In genomic region chr12:122884860-122885259, GRCh38 we compare ENCODE assay signal across 3 cellular contexts.
A peak's percentile ranks its signal among the peaks of the same experiment; 100 is the strongest.
TF ChIP-seq lines count a peak whose summit lies in the region.

No MANE protein-coding gene starts in this region.

TF ChIP-seq in IMR-90, 13 proteins besides CTCF, POLR2A, EP300 and RAD21:
- TF ChIP-seq, protein P1, sequence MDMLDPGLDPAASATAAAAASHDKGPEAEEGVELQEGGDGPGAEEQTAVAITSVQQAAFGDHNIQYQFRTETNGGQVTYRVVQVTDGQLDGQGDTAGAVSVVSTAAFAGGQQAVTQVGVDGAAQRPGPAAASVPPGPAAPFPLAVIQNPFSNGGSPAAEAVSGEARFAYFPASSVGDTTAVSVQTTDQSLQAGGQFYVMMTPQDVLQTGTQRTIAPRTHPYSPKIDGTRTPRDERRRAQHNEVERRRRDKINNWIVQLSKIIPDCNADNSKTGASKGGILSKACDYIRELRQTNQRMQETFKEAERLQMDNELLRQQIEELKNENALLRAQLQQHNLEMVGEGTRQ (IDR thresholded peaks at IDR 0.05; ENCODE audit: low read depth, low read length) = peak; percentile 36; the same call in 1 of the 2 replicates
- TF ChIP-seq RFX5 (IDR thresholded peaks at IDR 0.05; ENCODE audit: low read depth, low read length) = no peak
- TF ChIP-seq CEBPB (IDR thresholded peaks at IDR 0.05; ENCODE audit: low read depth, low read length) = peak; percentile 8; the same call in 1 of the 2 replicates
- TF ChIP-seq BHLHE40 (IDR thresholded peaks at IDR 0.05; ENCODE audit: low read depth, low read length) = peak; percentile 68; the same call in 1 of the 2 replicates
- TF ChIP-seq, protein P2, sequence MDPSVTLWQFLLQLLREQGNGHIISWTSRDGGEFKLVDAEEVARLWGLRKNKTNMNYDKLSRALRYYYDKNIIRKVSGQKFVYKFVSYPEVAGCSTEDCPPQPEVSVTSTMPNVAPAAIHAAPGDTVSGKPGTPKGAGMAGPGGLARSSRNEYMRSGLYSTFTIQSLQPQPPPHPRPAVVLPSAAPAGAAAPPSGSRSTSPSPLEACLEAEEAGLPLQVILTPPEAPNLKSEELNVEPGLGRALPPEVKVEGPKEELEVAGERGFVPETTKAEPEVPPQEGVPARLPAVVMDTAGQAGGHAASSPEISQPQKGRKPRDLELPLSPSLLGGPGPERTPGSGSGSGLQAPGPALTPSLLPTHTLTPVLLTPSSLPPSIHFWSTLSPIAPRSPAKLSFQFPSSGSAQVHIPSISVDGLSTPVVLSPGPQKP (IDR thresholded peaks at IDR 0.05; ENCODE audit: borderline replicate concordance, low read depth, low read length) = no peak

TF ChIP-seq in K562, 482 proteins besides CTCF, POLR2A, EP300 and RAD21:
- TF ChIP-seq EHMT2 (IDR thresholded peaks at IDR 0.05) (no peak), FOSL1 (tag; conservative IDR thresholded peaks at IDR 0.05) (peak; percentile 60), BHLHE40 (IDR thresholded peaks at IDR 0.05; ENCODE audit: low read length) (peak; percentile 51; the same call in 1 of the 2 replicates), NCOA2 (IDR thresholded peaks at IDR 0.05; ENCODE audit: partially characterized antibody in 2 of 2) (peak in 1 of 2 experiments; percentile 13), ZNF146 (CRISPR knock-in tag; IDR thresholded peaks at IDR 0.05; ENCODE audit: unreplicated experiment) (no peak)
- TF ChIP-seq, protein P3, sequence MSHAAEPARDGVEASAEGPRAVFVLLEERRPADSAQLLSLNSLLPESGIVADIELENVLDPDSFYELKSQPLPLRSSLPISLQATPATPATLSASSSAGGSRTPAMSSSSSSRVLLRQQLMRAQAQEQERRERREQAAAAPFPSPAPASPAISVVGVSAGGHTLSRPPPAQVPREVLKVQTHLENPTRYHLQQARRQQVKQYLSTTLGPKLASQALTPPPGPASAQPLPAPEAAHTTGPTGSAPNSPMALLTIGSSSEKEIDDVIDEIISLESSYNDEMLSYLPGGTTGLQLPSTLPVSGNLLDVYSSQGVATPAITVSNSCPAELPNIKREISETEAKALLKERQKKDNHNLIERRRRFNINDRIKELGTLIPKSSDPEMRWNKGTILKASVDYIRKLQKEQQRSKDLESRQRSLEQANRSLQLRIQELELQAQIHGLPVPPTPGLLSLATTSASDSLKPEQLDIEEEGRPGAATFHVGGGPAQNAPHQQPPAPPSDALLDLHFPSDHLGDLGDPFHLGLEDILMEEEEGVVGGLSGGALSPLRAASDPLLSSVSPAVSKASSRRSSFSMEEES (CRISPR knock-in tag; IDR thresholded peaks at IDR 0.05) = peak; percentile 75

TF ChIP-seq in GM23338, 12 proteins besides CTCF, POLR2A, EP300 and RAD21:
- TF ChIP-seq, protein P4, sequence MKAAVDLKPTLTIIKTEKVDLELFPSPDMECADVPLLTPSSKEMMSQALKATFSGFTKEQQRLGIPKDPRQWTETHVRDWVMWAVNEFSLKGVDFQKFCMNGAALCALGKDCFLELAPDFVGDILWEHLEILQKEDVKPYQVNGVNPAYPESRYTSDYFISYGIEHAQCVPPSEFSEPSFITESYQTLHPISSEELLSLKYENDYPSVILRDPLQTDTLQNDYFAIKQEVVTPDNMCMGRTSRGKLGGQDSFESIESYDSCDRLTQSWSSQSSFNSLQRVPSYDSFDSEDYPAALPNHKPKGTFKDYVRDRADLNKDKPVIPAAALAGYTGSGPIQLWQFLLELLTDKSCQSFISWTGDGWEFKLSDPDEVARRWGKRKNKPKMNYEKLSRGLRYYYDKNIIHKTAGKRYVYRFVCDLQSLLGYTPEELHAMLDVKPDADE (IDR thresholded peaks at IDR 0.05) = no peak
- TF ChIP-seq POLR2AphosphoS5 (IDR thresholded peaks at IDR 0.05; ENCODE audit: low read depth) (no peak), EZH2phosphoT487 (IDR thresholded peaks at IDR 0.05; ENCODE audit: unreplicated experiment) (no peak), STAT1 (IDR thresholded peaks at IDR 0.05; ENCODE audit: unreplicated experiment) (no peak), JUNB (IDR thresholded peaks at IDR 0.05; ENCODE audit: unreplicated experiment) (no peak), ZNF114 (CRISPR knock-in tag; IDR thresholded peaks at IDR 0.05) (no peak), ZNF462 (CRISPR knock-in tag; IDR thresholded peaks at IDR 0.05) (no peak), NANOG (IDR thresholded peaks at IDR 0.05; ENCODE audit: borderline replicate concordance) (no peak), ZNF331 (CRISPR knock-in tag; IDR thresholded peaks at IDR 0.05; ENCODE audit: low read depth) (no peak), CREB1 (CRISPR knock-in tag; IDR thresholded peaks at IDR 0.05; ENCODE audit: low read depth) (no peak), EZH2 (IDR thresholded peaks at IDR 0.05; ENCODE audit: low read depth, unreplicated experiment) (no peak)
- TF ChIP-seq, protein P5, sequence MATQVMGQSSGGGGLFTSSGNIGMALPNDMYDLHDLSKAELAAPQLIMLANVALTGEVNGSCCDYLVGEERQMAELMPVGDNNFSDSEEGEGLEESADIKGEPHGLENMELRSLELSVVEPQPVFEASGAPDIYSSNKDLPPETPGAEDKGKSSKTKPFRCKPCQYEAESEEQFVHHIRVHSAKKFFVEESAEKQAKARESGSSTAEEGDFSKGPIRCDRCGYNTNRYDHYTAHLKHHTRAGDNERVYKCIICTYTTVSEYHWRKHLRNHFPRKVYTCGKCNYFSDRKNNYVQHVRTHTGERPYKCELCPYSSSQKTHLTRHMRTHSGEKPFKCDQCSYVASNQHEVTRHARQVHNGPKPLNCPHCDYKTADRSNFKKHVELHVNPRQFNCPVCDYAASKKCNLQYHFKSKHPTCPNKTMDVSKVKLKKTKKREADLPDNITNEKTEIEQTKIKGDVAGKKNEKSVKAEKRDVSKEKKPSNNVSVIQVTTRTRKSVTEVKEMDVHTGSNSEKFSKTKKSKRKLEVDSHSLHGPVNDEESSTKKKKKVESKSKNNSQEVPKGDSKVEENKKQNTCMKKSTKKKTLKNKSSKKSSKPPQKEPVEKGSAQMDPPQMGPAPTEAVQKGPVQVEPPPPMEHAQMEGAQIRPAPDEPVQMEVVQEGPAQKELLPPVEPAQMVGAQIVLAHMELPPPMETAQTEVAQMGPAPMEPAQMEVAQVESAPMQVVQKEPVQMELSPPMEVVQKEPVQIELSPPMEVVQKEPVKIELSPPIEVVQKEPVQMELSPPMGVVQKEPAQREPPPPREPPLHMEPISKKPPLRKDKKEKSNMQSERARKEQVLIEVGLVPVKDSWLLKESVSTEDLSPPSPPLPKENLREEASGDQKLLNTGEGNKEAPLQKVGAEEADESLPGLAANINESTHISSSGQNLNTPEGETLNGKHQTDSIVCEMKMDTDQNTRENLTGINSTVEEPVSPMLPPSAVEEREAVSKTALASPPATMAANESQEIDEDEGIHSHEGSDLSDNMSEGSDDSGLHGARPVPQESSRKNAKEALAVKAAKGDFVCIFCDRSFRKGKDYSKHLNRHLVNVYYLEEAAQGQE (IDR thresholded peaks at IDR 0.05; ENCODE audit: unreplicated experiment) = no peak
